ENCODE assay signal across 8 cellular contexts in genomic region chr10:69327463-69328345, GRCh38. TPM values are rescaled to one million over a fixed set of nuclear protein-coding genes. Genes with fewer than 3 reads are reported as not detected.
DNase-seq lines count a peak whose midpoint lies in the region; ATAC-seq and TF ChIP-seq lines count a peak whose summit lies in the region.

No MANE protein-coding gene starts in this region.

- H3K9ac ChIP-seq in BLaER1 (peak overlapping the region; percentile 65; the same call in 1 of the 2 replicates), mesendoderm (ENCODE audit: low read length) (peak overlapping the region; percentile 56)

- peak overlapping the region; percentile 14 for H2BK15ac ChIP-seq in mesendoderm (replicated peaks; ENCODE audit: low read depth)

- peaks cover 18% of the 10 kb centered on the region for H4K20me1 ChIP-seq in BLaER1

- H3K9me3 ChIP-seq in BLaER1, result no peaks in the 10 kb centered on the region
- no peaks in the 10 kb centered on the region for H3K9me3 ChIP-seq in effector memory CD4-positive, alpha-beta T cell (ENCODE audit: control insufficient read depth, low read length)
- H3K9me3 ChIP-seq in stomach, result no peaks in the 10 kb centered on the region

- DNase-seq in activated CD4-positive, alpha-beta T cell treated with anti-CD3 and anti-CD28 coated beads for 1 hour, result peak; percentile 27
- peak in 1 of 3 donors; percentile 16 for DNase-seq in effector memory CD4-positive, alpha-beta T cell
- DNase-seq in mesendoderm (no peak), stomach (peak; percentile 77), AG20443 (ENCODE audit: low spot score) (no peak)

- no peak overlapping the region for H2BK120ac ChIP-seq in mesendoderm (ENCODE audit: low read depth, low read length)

- TF ChIP-seq CTCF in stomach (IDR thresholded peaks at IDR 0.05), result no peak

- no peak for TF ChIP-seq EP300 in stomach (IDR thresholded peaks at IDR 0.05)

- no peak overlapping the region for H4K5ac ChIP-seq in mesendoderm (ENCODE audit: low read length)

- H3K79me1 ChIP-seq in mesendoderm (ENCODE audit: low read length), result peaks cover 4% of the 10 kb centered on the region

- peak overlapping the region; percentile 99 for H2AK5ac ChIP-seq in mesendoderm (ENCODE audit: low read length)

- H3K23ac ChIP-seq in mesendoderm (ENCODE audit: low read length), result peak overlapping the region; percentile 90

- TF ChIP-seq POLR2A in stomach (IDR thresholded peaks at IDR 0.05), result no peak

- H3K27me3 ChIP-seq in BLaER1 (no peaks in the 10 kb centered on the region), mesendoderm (ENCODE audit: insufficient read depth, low read length, poor library complexity) (no peaks in the 10 kb centered on the region), stomach (no peaks in the 10 kb centered on the region)
- H3K27me3 ChIP-seq in effector memory CD4-positive, alpha-beta T cell (replicated peaks; ENCODE audit: control insufficient read depth, insufficient read depth, low read length, poor library complexity, severe bottlenecking), result no peaks in the 10 kb centered on the region

- H3K4me2 ChIP-seq in BLaER1 (peak overlapping the region; percentile 83), mesendoderm (ENCODE audit: low read length) (no peak overlapping the region)

- intact Hi-C loops in stomach (cut with DNase I; ENCODE audit: low total_unique reads), result loop anchor here (10.0 kb wide), 1 partner anchor 57 kb away; no protein-coding TSS in a partner anchor

- no CpG with 5 or more reads among the region's 23 CpGs for WGBS in mesendoderm (ENCODE audit: extremely low coverage, insufficient coverage, low lambda C conversion rate)
- 20 to 39% (median 32%) methylated on average over 22 to 23 of the region's 23 CpGs for WGBS in stomach, 5 donors

- H3K56ac ChIP-seq in mesendoderm (ENCODE audit: low read length), result peak overlapping the region; percentile 90

- peak overlapping the region; percentile 97 for H2BK5ac ChIP-seq in mesendoderm (ENCODE audit: low read length)

- peak; percentile 85 for ATAC-seq in GM19372 (IDR thresholded peaks at IDR 0.05; ENCODE audit: low read depth, unreplicated experiment)
- peak; percentile 53 for ATAC-seq in HG03520 (IDR thresholded peaks at IDR 0.05; ENCODE audit: unreplicated experiment)

- peak overlapping the region; percentile 62 for H3K27ac ChIP-seq in BLaER1
- peak overlapping the region; percentile 65 for H3K27ac ChIP-seq in effector memory CD4-positive, alpha-beta T cell (ENCODE audit: insufficient read depth, low read length, poor library complexity, severe bottlenecking)
- peak overlapping the region; percentile 39 for H3K27ac ChIP-seq in mesendoderm (ENCODE audit: low read depth, low read length)
- H3K27ac ChIP-seq in stomach, result peak overlapping the region; percentile 77 to 86 (median 84)

- H4K8ac ChIP-seq in mesendoderm (ENCODE audit: low read depth, low read length), result no peak overlapping the region

- H3K36me3 ChIP-seq in BLaER1, result peaks cover 31% of the 10 kb centered on the region
- no peaks in the 10 kb centered on the region for H3K36me3 ChIP-seq in effector memory CD4-positive, alpha-beta T cell (ENCODE audit: control insufficient read depth, insufficient read depth, low read length)
- no peaks in the 10 kb centered on the region for H3K36me3 ChIP-seq in mesendoderm (ENCODE audit: control insufficient read depth, insufficient read depth, low read length)
- H3K36me3 ChIP-seq in stomach, result peaks cover 0 to 21% (median 0%) of the 10 kb centered on the region in 4 donors

- H3K4ac ChIP-seq in mesendoderm (ENCODE audit: low read depth, low read length), result peak overlapping the region; percentile 87

- 0 out of 2 replicates have a peak overlapping the region, but pooled peaks have one; percentile 20 for H3K4me3 ChIP-seq in BLaER1
- peak overlapping the region; percentile 48 for H3K4me3 ChIP-seq in effector memory CD4-positive, alpha-beta T cell (ENCODE audit: insufficient read depth, low read depth, low read length, poor library complexity, severe bottlenecking)
- H3K4me3 ChIP-seq in mesendoderm (ENCODE audit: low read length), result no peak overlapping the region
- H3K4me3 ChIP-seq in stomach, result peak overlapping the region; percentile 10 to 29 (median 26)

- peaks cover 79% of the 10 kb centered on the region for H3K79me2 ChIP-seq in mesendoderm (ENCODE audit: control insufficient read depth, insufficient read depth, low read length)

- H3K18ac ChIP-seq in mesendoderm (ENCODE audit: low read length), result peak overlapping the region; percentile 97

- H3K4me1 ChIP-seq in BLaER1 (peaks cover 33% of the 10 kb centered on the region), mesendoderm (ENCODE audit: control insufficient read depth, low read depth, low read length) (peaks cover 30% of the 10 kb centered on the region), stomach (peaks cover 35 to 93% (median 69%) of the 10 kb centered on the region in 4 donors)
- peaks cover 18% of the 10 kb centered on the region for H3K4me1 ChIP-seq in effector memory CD4-positive, alpha-beta T cell (ENCODE audit: control insufficient read depth, insufficient read depth, low read length, poor library complexity, severe bottlenecking)

RNA-seq across cellular contexts. Expression of gene HK1, which starts 49.4 kb away (rescaled TPM):
- polyA plus RNA-seq in mesendoderm (2013, experiment 1 of 2), result 114 TPM
- polyA plus RNA-seq in mesendoderm (2013, experiment 2 of 2), result 114 TPM
- total RNA-seq in stomach, result 10 to 100 TPM; 32.7 to 60.9 (median 54.5) TPM
- polyA plus RNA-seq in stomach, result 10 to 100 TPM; 42.6 to 48.0 (median 43.7) TPM

Comparison
In these comparisons a context has a peak if more than half of its experiments do, and no peak if none do; other contexts are left out.
1. DNase-seq: peak in activated CD4-positive, alpha-beta T cell treated with anti-CD3 and anti-CD28 coated beads for 1 hour (single experiment) and stomach (single experiment); none in mesendoderm (single experiment) and AG20443 (single experiment).
2. Peak in every context shown above with its lines, with median percentiles within 50 percentile points of each other: H3K27ac ChIP-seq.